ENCODE assay signal across 15 cellular contexts in the genomic region with DNA sequence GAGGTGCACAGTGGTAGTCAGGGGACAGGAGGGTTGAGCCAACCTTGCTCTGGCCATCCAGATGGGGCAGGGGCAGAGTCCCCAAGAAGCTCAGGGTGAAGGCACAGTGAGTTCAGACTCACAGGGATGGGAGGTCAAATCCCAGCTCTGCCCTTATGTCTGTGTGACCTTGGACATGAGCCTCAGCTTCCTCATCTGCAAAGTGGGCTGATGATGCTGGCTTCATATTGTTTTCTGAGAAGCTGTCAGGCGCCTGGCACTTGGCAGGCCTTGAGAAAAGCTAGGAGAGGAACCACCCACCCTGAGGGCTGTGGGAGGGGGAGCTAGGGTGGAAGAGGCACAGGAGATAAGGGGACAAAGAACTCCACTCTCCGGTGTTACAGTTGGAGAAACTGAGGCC. TPM values are rescaled to one million over a fixed set of nuclear protein-coding genes. Genes with fewer than 3 reads are reported as not detected.
A peak's percentile ranks its signal among the peaks of the same experiment; 100 is the strongest.
DNase-seq lines count a peak whose midpoint lies in the region; ATAC-seq, FAIRE-seq and TF ChIP-seq lines count a peak whose summit lies in the region.
"Had no signal": no experiment of that assay in that cellular context is flagged by ENCODE, and none has a peak within 500 bp of the region (broad histone marks: within the 10 kb centered on the region; RNA-seq: fewer than 3 reads in every experiment).

No MANE protein-coding gene starts in this region.

- CTCF ChIA-PET in activated naive CD4-positive, alpha-beta T cell treated with anti-CD3 and anti-CD28 coated beads for 36 hours (lab: Charles Lee) = interaction anchor here (1.1 to 1.5 kb wide), 3 partner anchors 10 to 124 kb away, joined by 3 to 7 read pairs (median 6); no protein-coding TSS in a partner anchor
- CTCF ChIA-PET in Panc1 (lab: Charles Lee) = no interaction called here

- H3K4me3 ChIP-seq in Panc1 (ENCODE audit: low read depth in 2 of 2, low read length in 2 of 2) = no peak overlapping the region
- H3K4me3 ChIP-seq in effector memory CD4-positive, alpha-beta T cell (ENCODE audit: insufficient read depth, low read depth, low read length, poor library complexity, severe bottlenecking) = no peak overlapping the region
- H3K4me3 ChIP-seq: body of pancreas, heart left ventricle had no signal

- no peak for DNase-seq in activated naive CD4-positive, alpha-beta T cell treated with anti-CD3 and anti-CD28 coated beads for 36 hours
- DNase-seq in activated naive CD4-positive, alpha-beta T cell treated with anti-CD3 and anti-CD28 coated beads, Interleukin-2, amount 50 U/mL, for 16 hours = no peak
- DNase-seq in Panc1 (ENCODE audit: low read depth, low spot score) (no peak), DMS 273 treated with DMSO at 0.1 percent for 48 hours (lab: John Stamatoyannopoulos, UW) (no peak), H54 (ENCODE audit: insufficient read length, low spot score) (no peak)
- DNase-seq in effector memory CD4-positive, alpha-beta T cell = no peak
- DNase-seq in stimulated activated effector memory CD8-positive, alpha-beta T cell treated with anti-CD3 and anti-CD28 coated beads, Interleukin-12 subunit alpha, Interleukin-12 subunit beta, amount 100 ng/mL, for 72 hours (ENCODE audit: low spot score in 2 of 2) = no peak
- DNase-seq: body of pancreas; left ventricle myocardium superior; NCI-H1930; NK-92 treated with Interleukin-12 subunit alpha and Interleukin-12 subunit beta, amount 100 ng/mL, for 24 hours; occipital lobe had no signal

- no peak for TF ChIP-seq CTCF in Panc1 (IDR thresholded peaks at IDR 0.05)

- H3K4me3 Mint-ChIP-seq in activated naive CD4-positive, alpha-beta T cell treated with anti-CD3 and anti-CD28 coated beads for 36 hours = no peak overlapping the region
- peak overlapping the region; percentile 14 for H3K4me3 Mint-ChIP-seq in stimulated activated effector memory CD8-positive, alpha-beta T cell treated with anti-CD3 and anti-CD28 coated beads, Interleukin-12 subunit alpha, Interleukin-12 subunit beta, amount 100 ng/mL, for 72 hours

- H3K27ac Mint-ChIP-seq in activated naive CD4-positive, alpha-beta T cell treated with anti-CD3 and anti-CD28 coated beads for 36 hours = peak overlapping the region; percentile 100
- peak overlapping the region; percentile 92 for H3K27ac Mint-ChIP-seq in stimulated activated effector memory CD8-positive, alpha-beta T cell treated with anti-CD3 and anti-CD28 coated beads, Interleukin-12 subunit alpha, Interleukin-12 subunit beta, amount 100 ng/mL, for 72 hours

- intact Hi-C loops in activated naive CD4-positive, alpha-beta T cell treated with anti-CD3 and anti-CD28 coated beads for 36 hours (cut with micrococcal nuclease) = no loop called here
- intact Hi-C loops in Panc1 (cut with micrococcal nuclease; ENCODE audit: unreplicated experiment) = no loop called here

- in situ Hi-C loops in Panc1 (cut with HindIII; ENCODE audit: low pct_unique_long_range_greater_than_20kb, low sequenced_read_pairs) = no loop called here

- POLR2A ChIA-PET in Panc1 (lab: Charles Lee) = interaction anchor here (0.5 kb wide), 1 partner anchor 1475 kb away, joined by 3 read pairs; no protein-coding TSS in a partner anchor

- H3K9me3 ChIP-seq in Panc1 (ENCODE audit: control insufficient read depth, insufficient read depth, low read depth, low read length) = no peaks in the 10 kb centered on the region
- no peaks in the 10 kb centered on the region for H3K9me3 ChIP-seq in effector memory CD4-positive, alpha-beta T cell (ENCODE audit: control insufficient read depth, low read length)
- H3K9me3 ChIP-seq: body of pancreas, heart left ventricle had no signal

- H3K27ac ChIP-seq in Panc1 (ENCODE audit: low read length) = peak overlapping the region; percentile 91
- H3K27ac ChIP-seq in effector memory CD4-positive, alpha-beta T cell (ENCODE audit: insufficient read depth, low read length, poor library complexity, severe bottlenecking) = peak overlapping the region; percentile 96

- peaks cover 52% of the 10 kb centered on the region for H3K4me1 ChIP-seq in Panc1 (ENCODE audit: control insufficient read depth, insufficient read depth, low read length)
- H3K4me1 ChIP-seq in effector memory CD4-positive, alpha-beta T cell (ENCODE audit: control insufficient read depth, insufficient read depth, low read length, poor library complexity, severe bottlenecking) = peaks cover 89% of the 10 kb centered on the region

- no peaks in the 10 kb centered on the region for H3K27me3 Mint-ChIP-seq in activated naive CD4-positive, alpha-beta T cell treated with anti-CD3 and anti-CD28 coated beads for 36 hours (ENCODE audit: low read depth)

- no peak for FAIRE-seq in H54 (lab: Jason Lieb, UNC)
- FAIRE-seq: endometrium had no signal

- no peak for TF ChIP-seq POLR2A in H54 (IDR thresholded peaks at IDR 0.05; ENCODE audit: low read depth, low read length)
- no peak for TF ChIP-seq POLR2A in GM18505 (IDR thresholded peaks at IDR 0.05; ENCODE audit: borderline replicate concordance, extremely low read depth, insufficient read depth, insufficient read length)

- H3K4me1 Mint-ChIP-seq in activated naive CD4-positive, alpha-beta T cell treated with anti-CD3 and anti-CD28 coated beads for 36 hours (ENCODE audit: low read depth) = peaks cover 90% of the 10 kb centered on the region
- peaks cover 98% of the 10 kb centered on the region for H3K4me1 Mint-ChIP-seq in stimulated activated effector memory CD8-positive, alpha-beta T cell treated with anti-CD3 and anti-CD28 coated beads, Interleukin-12 subunit alpha, Interleukin-12 subunit beta, amount 100 ng/mL, for 72 hours

- no peak for ATAC-seq in Panc1
- no peak for ATAC-seq in stimulated activated effector memory CD8-positive, alpha-beta T cell treated with anti-CD3 and anti-CD28 coated beads, Interleukin-12 subunit alpha, Interleukin-12 subunit beta, amount 100 ng/mL, for 72 hours
- no peak for ATAC-seq in GM18505 (IDR thresholded peaks at IDR 0.05; ENCODE audit: unreplicated experiment)

- no TSS peak for BruUV-seq in Panc1 (replicated peaks; lab: Mats Ljungman, UMichigan)

- H3K27me3 ChIP-seq in Panc1 (ENCODE audit: control insufficient read depth, insufficient read depth, low read length) = no peaks in the 10 kb centered on the region
- H3K27me3 ChIP-seq in effector memory CD4-positive, alpha-beta T cell (replicated peaks; ENCODE audit: control insufficient read depth, insufficient read depth, low read length, poor library complexity, severe bottlenecking) = no peaks in the 10 kb centered on the region
- H3K27me3 ChIP-seq: body of pancreas had no signal

- H3K9me3 Mint-ChIP-seq in activated naive CD4-positive, alpha-beta T cell treated with anti-CD3 and anti-CD28 coated beads for 36 hours = no peaks in the 10 kb centered on the region
- H3K9me3 Mint-ChIP-seq in stimulated activated effector memory CD8-positive, alpha-beta T cell treated with anti-CD3 and anti-CD28 coated beads, Interleukin-12 subunit alpha, Interleukin-12 subunit beta, amount 100 ng/mL, for 72 hours = no peaks in the 10 kb centered on the region

- peaks cover 10% of the 10 kb centered on the region for H3K36me3 Mint-ChIP-seq in activated naive CD4-positive, alpha-beta T cell treated with anti-CD3 and anti-CD28 coated beads for 36 hours (ENCODE audit: low read depth)
- peaks cover 100% of the 10 kb centered on the region for H3K36me3 Mint-ChIP-seq in stimulated activated effector memory CD8-positive, alpha-beta T cell treated with anti-CD3 and anti-CD28 coated beads, Interleukin-12 subunit alpha, Interleukin-12 subunit beta, amount 100 ng/mL, for 72 hours

- H3K36me3 ChIP-seq in Panc1 (ENCODE audit: control insufficient read depth, insufficient read depth, low read length) = no peaks in the 10 kb centered on the region
- H3K36me3 ChIP-seq in effector memory CD4-positive, alpha-beta T cell (ENCODE audit: control insufficient read depth, insufficient read depth, low read length) = peaks cover 32% of the 10 kb centered on the region

RNA-seq across cellular contexts. Expression of gene CYTH4, which starts 23.6 kb away (rescaled TPM):
- 10 to 100 TPM; 30.5 to 34.0 TPM for total RNA-seq in activated naive CD4-positive, alpha-beta T cell treated with anti-CD3 and anti-CD28 coated beads for 36 hours
- total RNA-seq in Panc1 (2021; ENCODE audit: unreplicated experiment) = 1.3 TPM
- polyA plus RNA-seq in Panc1 (2012; ENCODE audit: insufficient read length) = 1.6 TPM

Comparison
In these comparisons a context has a peak if more than half of its experiments do, and no peak if none do; other contexts are left out.
1. RNA of gene CYTH4, which starts 23.6 kb away (total RNA-seq): 30.5 to 34.0 TPM in activated naive CD4-positive, alpha-beta T cell treated with anti-CD3 and anti-CD28 coated beads for 36 hours; 1.3 TPM in Panc1 (single experiment); every median in the first group is over 10 times any median in the second.